11 cellular contexts compared by ENCODE assay signal in genomic region chr17:62678214-62678919, GRCh38.
"Had no signal": no experiment of that assay in that cellular context is flagged by ENCODE, and none has a peak within 500 bp of the region (broad histone marks: within the 10 kb centered on the region; RNA-seq: fewer than 3 reads in every experiment).

No MANE protein-coding gene starts in this region.

- H3K27ac ChIP-seq: epithelial cell of prostate, esophagus muscularis mucosa, gastrocnemius medialis, tibial artery, upper lobe of left lung, vagina had no signal

- H3K27me3 ChIP-seq: esophagus muscularis mucosa, gastrocnemius medialis, tibial artery, upper lobe of left lung, vagina had no signal

- DNase-seq: effector memory CD8-positive, alpha-beta T cell; gastrocnemius medialis; glutamatergic neuron; islet precursor cell; natural killer cell; stimulated activated CD4-positive, alpha-beta T cell treated with anti-CD3 and anti-CD28 coated beads, Interleukin-4, amount 100 ng/mL, for 24 hours; tibial artery; upper lobe of left lung had no signal

- H3K4me3 ChIP-seq: esophagus muscularis mucosa, gastrocnemius medialis, tibial artery, upper lobe of left lung, vagina had no signal

- H3K4me1 ChIP-seq: gastrocnemius medialis, upper lobe of left lung had no signal

- H3K36me3 ChIP-seq: gastrocnemius medialis had no signal

- H3K9me3 ChIP-seq: esophagus muscularis mucosa, gastrocnemius medialis, tibial artery, upper lobe of left lung, vagina had no signal
